10 cellular contexts compared by ENCODE assay signal in the genomic region with DNA sequence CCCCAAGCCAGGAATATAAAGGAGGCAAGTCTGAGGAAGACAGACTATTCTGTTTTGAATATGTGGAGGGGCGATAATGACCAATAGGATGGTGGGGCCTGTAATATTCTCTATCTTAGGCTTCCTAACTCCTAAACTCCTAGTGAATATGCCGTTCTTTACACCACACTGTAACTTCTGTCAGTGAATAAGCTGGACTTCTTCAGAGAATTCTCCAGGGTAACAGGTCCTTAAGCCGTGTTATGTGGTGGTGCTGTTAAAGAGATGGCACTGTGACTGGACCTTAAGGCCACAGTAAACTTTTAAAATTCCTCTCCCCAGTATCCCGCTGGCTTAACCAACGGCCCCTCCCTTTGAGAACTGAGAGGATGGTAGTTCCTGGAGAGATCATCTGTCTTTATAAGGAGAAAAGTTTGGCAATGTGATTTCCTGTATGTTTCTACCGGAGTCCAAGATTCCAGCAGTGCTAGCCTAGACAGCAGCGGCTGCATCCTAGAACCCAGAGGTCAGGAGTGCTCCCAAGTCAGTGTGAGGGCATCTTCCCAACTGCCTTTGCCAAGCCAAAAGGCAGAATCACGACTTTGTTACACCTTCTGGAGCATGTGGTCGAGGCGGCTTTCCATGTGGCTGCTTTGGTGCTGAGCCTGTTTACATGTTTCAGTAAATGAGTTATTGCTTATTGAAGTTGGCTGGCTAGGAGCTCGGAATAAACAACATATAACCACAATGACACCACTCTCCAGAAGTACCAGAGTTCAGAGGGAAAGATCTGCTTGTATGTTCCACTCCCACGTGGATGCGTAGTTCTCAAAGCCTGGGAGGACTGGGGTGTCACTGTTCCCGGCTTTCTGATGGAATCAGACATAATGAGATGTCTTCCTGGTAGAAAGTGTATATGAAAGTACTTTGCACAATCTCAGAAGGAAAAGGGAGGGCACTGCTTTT. TPM values are rescaled to one million over a fixed set of nuclear protein-coding genes. Genes with fewer than 3 reads are reported as not detected.
DNase-seq lines count a peak whose midpoint lies in the region; ATAC-seq and TF ChIP-seq lines count a peak whose summit lies in the region.
"Had no signal": no experiment of that assay in that cellular context is flagged by ENCODE, and none has a peak within 500 bp of the region (broad histone marks: within the 10 kb centered on the region; RNA-seq: fewer than 3 reads in every experiment).

No MANE protein-coding gene starts in this region.

- H3K9ac ChIP-seq in stomach smooth muscle (ENCODE audit: low read length in 2 of 2) = peak overlapping the region in 1 of 2 donors; percentile 37

- WGBS in adrenal gland, 4 donors = 62 to 71% (median 68%) methylated on average over 13 to 14 of the region's 14 CpGs

- TF ChIP-seq POLR2A in adrenal gland (IDR thresholded peaks at IDR 0.05) = no peak

- H3K9me3 ChIP-seq in adrenal gland (replicated peaks in 1 of 3) (no peaks in the 10 kb centered on the region), stomach smooth muscle (ENCODE audit: control insufficient read depth in 2 of 2, low read length in 2 of 2) (no peaks in the 10 kb centered on the region)

- H3K27ac ChIP-seq in adrenal gland (peak overlapping the region in 3 of 5 donors; percentile 36 to 78 (median 55)), stomach smooth muscle (ENCODE audit: low read length) (peak overlapping the region; percentile 31)

- no peak for ATAC-seq in GM21526 (IDR thresholded peaks at IDR 0.05; ENCODE audit: low FRiP score, unreplicated experiment)

- H3K27me3 ChIP-seq in adrenal gland = no peaks in the 10 kb centered on the region
- no peaks in the 10 kb centered on the region for H3K27me3 ChIP-seq in stomach smooth muscle (ENCODE audit: control insufficient read depth in 1 of 2, insufficient read depth in 2 of 2, low read length in 2 of 2)

- no peak for TF ChIP-seq CTCF in adrenal gland (IDR thresholded peaks at IDR 0.05)

- H3K4me1 ChIP-seq in adrenal gland (replicated peaks in 1 of 2) (peaks cover 9 to 46% of the 10 kb centered on the region in 2 donors), stomach smooth muscle (ENCODE audit: control insufficient read depth, insufficient read depth, low read length) (peaks cover 20% of the 10 kb centered on the region)

- peak; percentile 21 for DNase-seq in NCI-H510A treated with DMSO at 0.1 percent for 48 hours (lab: John Stamatoyannopoulos, UW)
- DNase-seq in NCI-H510A (lab: John Stamatoyannopoulos, UW) = no peak
- peak in 5 of 7 donors; percentile 32 to 74 (median 54) for DNase-seq in adrenal gland
- DNase-seq in kidney tubule cell (ENCODE audit: low spot score) = peak; percentile 59
- no peak for DNase-seq in superior temporal gyrus (ENCODE audit: extremely low spot score)
- no peak for DNase-seq in posterior cingulate gyrus
- DNase-seq: central memory CD4-positive, alpha-beta T cell; SHP77 treated with DMSO at 0.1 percent for 48 hours had no signal

- H3K36me3 ChIP-seq in adrenal gland (replicated peaks in 1 of 2) = no peaks in the 10 kb centered on the region
- no peaks in the 10 kb centered on the region for H3K36me3 ChIP-seq in stomach smooth muscle (ENCODE audit: control insufficient read depth in 2 of 2, insufficient read depth in 2 of 2, low read length in 2 of 2)

- H3K4me3 ChIP-seq in adrenal gland = no peak overlapping the region
- peak overlapping the region in 1 of 2 donors; percentile 29 for H3K4me3 ChIP-seq in stomach smooth muscle (ENCODE audit: low read length in 2 of 2)

- intact Hi-C loops in adrenal gland (cut with DNase I) (no loop called here), posterior cingulate gyrus (cut with DNase I) (no loop called here)

RNA-seq across cellular contexts. Expression of a gene that starts 41.0 kb away (rescaled TPM):
- total RNA-seq in adrenal gland = 10 to 100 TPM in 3 of 8 donors, 1 to 10 TPM in 5; 3.1 to 14.1 (median 7.7) TPM
- 10 to 100 TPM in 1 of 3 donors, 1 to 10 TPM in 2; 6.0 to 10.2 (median 7.1) TPM for polyA plus RNA-seq in adrenal gland

RNA-seq across cellular contexts. Expression of a gene that starts 41.2 kb away (rescaled TPM):
- 10 to 100 TPM; 20.9 to 49.0 (median 38.2) TPM for total RNA-seq in adrenal gland
- 10 to 100 TPM; 13.2 to 37.4 (median 16.7) TPM for polyA plus RNA-seq in adrenal gland

Comparison
In these comparisons a context has a peak if more than half of its experiments do, and no peak if none do; other contexts are left out.
1. DNase-seq: peak in NCI-H510A treated with DMSO at 0.1 percent for 48 hours (single experiment), adrenal gland (5 of 7) and kidney tubule cell (single experiment); none in NCI-H510A (single experiment), superior temporal gyrus (single experiment) and posterior cingulate gyrus (0 of 10).